8 cellular contexts compared by ENCODE assay signal in the genomic region with DNA sequence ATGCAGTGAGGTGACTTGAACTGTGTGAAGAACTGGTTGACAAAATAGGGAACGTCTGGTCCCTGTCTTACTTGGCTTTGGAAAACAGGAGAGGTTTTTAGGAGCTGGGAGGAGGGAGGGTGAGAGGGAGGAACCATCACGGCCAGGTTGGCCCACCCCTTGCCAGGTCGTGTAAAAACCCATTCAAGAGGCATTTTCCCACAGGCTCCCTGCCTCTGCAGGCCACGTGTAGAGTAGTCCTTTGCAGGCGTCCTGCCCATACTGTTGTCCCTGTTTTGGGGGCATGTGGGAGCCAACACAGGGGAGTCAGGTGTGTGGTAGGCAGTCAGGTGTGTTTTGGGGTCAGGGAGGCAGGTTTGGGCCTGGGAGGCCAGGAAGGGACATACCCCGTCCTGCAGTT.
A peak's percentile ranks its signal among the peaks of the same experiment; 100 is the strongest.
DNase-seq lines count a peak whose midpoint lies in the region; TF ChIP-seq lines count a peak whose summit lies in the region.

No MANE protein-coding gene starts in this region.

- peaks cover 38% of the 10 kb centered on the region for H3K4me1 Mint-ChIP-seq in nephron

- H3K36me3 ChIP-seq in BJ (ENCODE audit: control insufficient read depth, insufficient read depth, low read length), result peaks cover 7% of the 10 kb centered on the region

- POLR2A ChIA-PET in BJ (lab: Charles Lee), result interaction anchor here (0.5 kb wide), 1 partner anchor 128 kb away, joined by 9 read pairs; no protein-coding TSS in a partner anchor

- DNase-seq in BJ (ENCODE audit: low read depth) (no peak), NCI-H226 (peak; percentile 65), epithelial cell of prostate (ENCODE audit: low read depth, low spot score) (no peak), NCI-H2029 (lab: John Stamatoyannopoulos, UW) (no peak), COR-L47 (lab: John Stamatoyannopoulos, UW) (no peak), NCI-H2081 treated with DMSO at 0.1 percent for 48 hours (lab: John Stamatoyannopoulos, UW) (no peak)
- no peak for DNase-seq in activated effector memory CD4-positive, alpha-beta T cell treated with Interleukin-2 at 50 U/mL for 16 hours

- no peaks in the 10 kb centered on the region for H3K9me3 Mint-ChIP-seq in nephron

- H3K36me3 Mint-ChIP-seq in nephron (ENCODE audit: low read depth), result no peaks in the 10 kb centered on the region

- H3K27me3 Mint-ChIP-seq in nephron (ENCODE audit: low read depth), result peaks cover 30% of the 10 kb centered on the region

- CTCF ChIA-PET in BJ (lab: Yijun Ruan, JAX), result interaction anchor here (1.2 to 11.1 kb wide), 2 partner anchors 11 to 281 kb away, joined by 3 to 172 read pairs; no protein-coding TSS in a partner anchor

- H3K27me3 ChIP-seq in BJ (ENCODE audit: control insufficient read depth, insufficient read depth, low read length), result no peaks in the 10 kb centered on the region

- peak overlapping the region; percentile 83 to 90 (median 85) for H3K4me3 Mint-ChIP-seq in nephron

- peak overlapping the region; percentile 86 to 90 (median 89) for H3K27ac Mint-ChIP-seq in nephron

- H3K4me3 ChIP-seq in BJ (ENCODE audit: low read depth, low read length), result peak overlapping the region; percentile 94

- H3K27ac ChIP-seq in epithelial cell of prostate, result peak overlapping the region; percentile 69

- TF ChIP-seq CTCF in BJ (IDR thresholded peaks at IDR 0.05; ENCODE audit: insufficient read depth, low read depth, low read length) (no peak), nephron (IDR thresholded peaks at IDR 0.05; ENCODE audit: unreplicated experiment in 3 of 3) (no peak)
